Comparison of ENCODE assay signal across 32 cellular contexts in genomic region chr13:97522243-97522642, GRCh38.
"Had no signal": no experiment of that assay in that cellular context is flagged by ENCODE, and none has a peak within 500 bp of the region (broad histone marks: within the 10 kb centered on the region; RNA-seq: fewer than 3 reads in every experiment).

No MANE protein-coding gene starts in this region.

- H3K27me3 ChIP-seq: neural progenitor cell, ovary, spleen, suprapubic skin, testis, tibial artery, transverse colon, upper lobe of right lung, uterus had no signal

- H3K4me1 ChIP-seq: neural progenitor cell, parathyroid adenoma, psoas muscle, spleen, suprapubic skin, testis, tibial artery, transverse colon, upper lobe of right lung, uterus had no signal

- H3K4me3 ChIP-seq: neural progenitor cell, ovary, psoas muscle, skin epidermis, smooth muscle cell, spleen, suprapubic skin, testis, tibial artery, transverse colon, upper lobe of right lung, uterus had no signal

- H3K9me3 ChIP-seq: ovary, psoas muscle, spleen, suprapubic skin, testis, tibial artery, transverse colon, upper lobe of right lung, uterus had no signal

- H3K9me3 Mint-ChIP-seq: natural killer cell treated with Interleukin-12 subunit alpha and Interleukin-12 subunit beta and Interleukin-15 and Interleukin-18, amount 100 ng/mL, for 72 hours; type B pancreatic cell had no signal

- H3K27ac ChIP-seq: neural progenitor cell, ovary, parathyroid adenoma, psoas muscle, skin epidermis, spleen, suprapubic skin, testis, tibial artery, transverse colon, upper lobe of right lung, uterus had no signal

- H2AFZ ChIP-seq: neural progenitor cell, parathyroid adenoma had no signal

- H3K36me3 Mint-ChIP-seq: natural killer cell treated with Interleukin-12 subunit alpha and Interleukin-12 subunit beta and Interleukin-15 and Interleukin-18, amount 100 ng/mL, for 72 hours; neural progenitor cell; stimulated activated memory B cell treated with anti-CD40 and anti-IgM and Interleukin-4, amounts not matched to agents 10 μg/mL and 1 μg/mL and 100 μg/mL, for 72 hours; type B pancreatic cell had no signal

- H3K4me3 Mint-ChIP-seq: naive thymus-derived CD8-positive, alpha-beta T cell; natural killer cell treated with Interleukin-12 subunit alpha and Interleukin-12 subunit beta and Interleukin-15 and Interleukin-18, amount 100 ng/mL, for 72 hours; nephron progenitor cell; neural progenitor cell; stimulated activated memory B cell treated with anti-CD40 and anti-IgM and Interleukin-4, amounts not matched to agents 10 μg/mL and 1 μg/mL and 100 μg/mL, for 72 hours; stimulated activated naive CD8-positive, alpha-beta T cell treated with anti-CD3 and anti-CD28 coated beads, Interleukin-15, amount 100 ng/mL, for 72 hours; type B pancreatic cell had no signal

- ATAC-seq: naive thymus-derived CD8-positive, alpha-beta T cell; natural killer cell treated with Interleukin-12 subunit alpha and Interleukin-12 subunit beta and Interleukin-15 and Interleukin-18, amount 100 ng/mL, for 72 hours; psoas muscle; right cardiac atrium; sciatic nerve; stimulated activated memory B cell treated with anti-CD40 and anti-IgM and Interleukin-4, amounts not matched to agents 10 μg/mL and 1 μg/mL and 100 μg/mL, for 72 hours; stimulated activated naive CD8-positive, alpha-beta T cell treated with anti-CD3 and anti-CD28 coated beads, Interleukin-15, amount 100 ng/mL, for 72 hours; stimulated activated naive CD8-positive, alpha-beta T cell treated with anti-CD3 and anti-CD28 coated beads, Interleukin-15, Interleukin-2, amounts not matched to agents 100 U/mL and 50 U/mL, for 24 hours; upper lobe of right lung had no signal

- H3K9ac ChIP-seq: neural progenitor cell, parathyroid adenoma had no signal

- H3K4me2 ChIP-seq: neural progenitor cell, smooth muscle cell had no signal

- H3K4me1 Mint-ChIP-seq: naive thymus-derived CD8-positive, alpha-beta T cell; nephron progenitor cell; stimulated activated memory B cell treated with anti-CD40 and anti-IgM and Interleukin-4, amounts not matched to agents 10 μg/mL and 1 μg/mL and 100 μg/mL, for 72 hours; stimulated activated naive CD8-positive, alpha-beta T cell treated with anti-CD3 and anti-CD28 coated beads, Interleukin-15, amount 100 ng/mL, for 72 hours had no signal

- H3K27ac Mint-ChIP-seq: naive thymus-derived CD8-positive, alpha-beta T cell; natural killer cell treated with Interleukin-12 subunit alpha and Interleukin-12 subunit beta and Interleukin-15 and Interleukin-18, amount 100 ng/mL, for 72 hours; nephron progenitor cell; neural progenitor cell; progenitor cell of endocrine pancreas; stimulated activated memory B cell treated with anti-CD40 and anti-IgM and Interleukin-4, amounts not matched to agents 10 μg/mL and 1 μg/mL and 100 μg/mL, for 72 hours; stimulated activated naive CD8-positive, alpha-beta T cell treated with anti-CD3 and anti-CD28 coated beads, Interleukin-15, amount 100 ng/mL, for 72 hours; type B pancreatic cell had no signal

- DNase-seq: naive thymus-derived CD8-positive, alpha-beta T cell; nephron progenitor cell; occipital lobe; ovary; posterior cingulate gyrus; psoas muscle; right cardiac atrium; spleen; stimulated activated CD4-positive, alpha-beta T cell treated with anti-CD3 and anti-CD28 coated beads, Interleukin-12 subunit alpha, Interleukin-12 subunit beta, amount 100 ng/mL, for 4 hours; stimulated activated CD4-positive, alpha-beta T cell treated with anti-CD3 and anti-CD28 coated beads, Interleukin-1b, Interleukin-23, amount 100 ng/mL, for 48 hours; stimulated activated CD4-positive, alpha-beta T cell treated with anti-CD3 and anti-CD28 coated beads, Interleukin-4, amount 100 ng/mL, for 1 hour; stimulated activated CD4-positive, alpha-beta T cell treated with anti-CD3 and anti-CD28 coated beads, Interleukin-4, amount 100 ng/mL, for 4 hours; stimulated activated CD8-positive, alpha-beta memory T cell treated with anti-CD3 and anti-CD28 coated beads, Interleukin-4, amount 100 ng/mL, for 48 hours; stimulated activated naive CD4-positive, alpha-beta T cell; stimulated activated naive CD8-positive, alpha-beta T cell treated with anti-CD3 and anti-CD28 coated beads, Interleukin-15, amount 100 ng/mL, for 72 hours; stimulated activated naive CD8-positive, alpha-beta T cell treated with anti-CD3 and anti-CD28 coated beads, Interleukin-15, Interleukin-2, amounts not matched to agents 100 U/mL and 50 U/mL, for 24 hours; substantia nigra; testis; tibial artery; transverse colon; upper lobe of right lung; uterus had no signal

- H3K79me2 ChIP-seq: parathyroid adenoma had no signal

- H3K27me3 Mint-ChIP-seq: progenitor cell of endocrine pancreas, type B pancreatic cell had no signal

- H3K36me3 ChIP-seq: neural progenitor cell, ovary, spleen, suprapubic skin, tibial artery, transverse colon, upper lobe of right lung, uterus had no signal
